17 cellular contexts compared by ENCODE assay signal in genomic region chr11:2434506-2435255, GRCh38. TPM values are rescaled to one million over a fixed set of nuclear protein-coding genes. Genes with fewer than 3 reads are reported as not detected.
DNase-seq lines count a peak whose midpoint lies in the region; ATAC-seq and TF ChIP-seq lines count a peak whose summit lies in the region.
"Had no signal": no experiment of that assay in that cellular context is flagged by ENCODE, and none has a peak within 500 bp of the region (broad histone marks: within the 10 kb centered on the region; RNA-seq: fewer than 3 reads in every experiment).

No MANE protein-coding gene starts in this region.

- H3K4me1 ChIP-seq in osteoblast (ENCODE audit: insufficient read depth, low read length) = no peaks in the 10 kb centered on the region
- H3K4me1 ChIP-seq: HAP-1 had no signal

- H3K4me2 ChIP-seq in osteoblast (ENCODE audit: insufficient read depth, low read length) = no peak overlapping the region
- H3K4me2 ChIP-seq: BLaER1 treated with 17β-estradiol and CSF1 and Interleukin-3, amounts not matched to agents 10 nM and 100 nM had no signal

- no peaks in the 10 kb centered on the region for H3K9me3 ChIP-seq in osteoblast (ENCODE audit: low read depth, low read length)
- H3K9me3 ChIP-seq: HAP-1 had no signal

- no peak for ATAC-seq in Right ventricle myocardium superior (ENCODE audit: poor library complexity)
- ATAC-seq in Right ventricle myocardium inferior = no peak
- ATAC-seq in GM18498 (IDR thresholded peaks at IDR 0.05; ENCODE audit: unreplicated experiment) = no peak

- DNase-seq in Right ventricle myocardium superior (peak; percentile 9), Right ventricle myocardium inferior (ENCODE audit: missing footprints) (no peak), iPS-NIHi11 (ENCODE audit: low spot score) (peak; percentile 4), osteoblast (ENCODE audit: insufficient read length, low spot score, missing footprints) (peak; percentile 48), NCI-H1694 (lab: John Stamatoyannopoulos, UW) (no peak), NCI-H2081 treated with DMSO at 0.1 percent for 48 hours (lab: John Stamatoyannopoulos, UW) (no peak)
- DNase-seq: ACHN; Calu3; CD4-positive, CD25-positive, alpha-beta regulatory T cell; DMS 273 treated with DMSO at 0.1 percent for 48 hours; GOT3 had no signal

- H3K27me3 ChIP-seq in osteoblast (ENCODE audit: insufficient read depth, low read length) = peaks cover 6% of the 10 kb centered on the region
- H3K27me3 ChIP-seq: BLaER1 treated with 17β-estradiol and CSF1 and Interleukin-3, amounts not matched to agents 10 nM and 100 nM had no signal

- intact Hi-C loops in Right ventricle myocardium superior (cut with DNase I) (loop anchor here (5.0 kb wide), 1 partner anchor 458 kb away; no protein-coding TSS in a partner anchor), Right ventricle myocardium inferior (cut with DNase I) (no loop called here)

- no peak overlapping the region for H2AFZ ChIP-seq in osteoblast (ENCODE audit: low read length)

- H3K79me2 ChIP-seq in osteoblast (ENCODE audit: insufficient read depth, low read length) = no peaks in the 10 kb centered on the region

- H3K27ac ChIP-seq in osteoblast (ENCODE audit: low read depth, low read length) = no peak overlapping the region
- H3K27ac ChIP-seq: BLaER1 treated with 17β-estradiol and CSF1 and Interleukin-3, amounts not matched to agents 10 nM and 100 nM had no signal

- TF ChIP-seq CTCF in osteoblast (IDR thresholded peaks at IDR 0.05; ENCODE audit: extremely low read depth, low read depth, low read length) = no peak

- no peaks in the 10 kb centered on the region for H4K20me1 ChIP-seq in osteoblast (ENCODE audit: insufficient read depth, low read length)
- H4K20me1 ChIP-seq: BLaER1 treated with 17β-estradiol and CSF1 and Interleukin-3, amounts not matched to agents 10 nM and 100 nM had no signal

- no peak overlapping the region for H3K4me3 ChIP-seq in osteoblast (ENCODE audit: insufficient read depth, low read length)
- H3K4me3 ChIP-seq: BLaER1 treated with 17β-estradiol and CSF1 and Interleukin-3, amounts not matched to agents 10 nM and 100 nM; HAP-1 had no signal

- H3K36me3 ChIP-seq in osteoblast (ENCODE audit: insufficient read depth, low read length) = no peaks in the 10 kb centered on the region
- H3K36me3 ChIP-seq: BLaER1 treated with 17β-estradiol and CSF1 and Interleukin-3, amounts not matched to agents 10 nM and 100 nM; HAP-1 had no signal

RNA-seq across cellular contexts. Expression of gene TRPM5, which starts 9.6 kb away (rescaled TPM):
- total RNA-seq in Right ventricle myocardium superior (not detected), Right ventricle myocardium inferior (not detected), osteoblast (under 0.01 TPM in 1 of 2 replicates, not detected in the other)
- total RNA-seq: A172, Calu3 had no signal

RNA-seq across cellular contexts. Expression of gene KCNQ1, which starts 10.1 kb away (rescaled TPM):
- total RNA-seq in Right ventricle myocardium superior = 33.4 TPM
- 40.0 TPM for total RNA-seq in Right ventricle myocardium inferior
- not detected in 2 replicates for total RNA-seq in osteoblast
- total RNA-seq: Daoy, HT1080 had no signal

RNA-seq across cellular contexts. Expression of gene TSSC4, which starts 34.1 kb away (rescaled TPM):
- total RNA-seq in Right ventricle myocardium superior (36.2 TPM), Right ventricle myocardium inferior (31.4 TPM), osteoblast (42.4 and 46.7 TPM in 2 replicates)

RNA-seq across cellular contexts. Expression of gene CD81, which starts 57.6 kb away (rescaled TPM):
- total RNA-seq in Right ventricle myocardium superior = 457 TPM
- 531 TPM for total RNA-seq in Right ventricle myocardium inferior
- total RNA-seq in osteoblast = 184 and 195 TPM in 2 replicates

Comparison
In these comparisons a context has a peak if more than half of its experiments do, and no peak if none do; other contexts are left out.
1. DNase-seq: peak in Right ventricle myocardium superior (single experiment), iPS-NIHi11 (single experiment) and osteoblast (single experiment); none in Right ventricle myocardium inferior (single experiment), NCI-H1694 (single experiment) and NCI-H2081 treated with DMSO at 0.1 percent for 48 hours (single experiment).
2. RNA of gene KCNQ1, which starts 10.1 kb away (total RNA-seq): 40.0 TPM in Right ventricle myocardium inferior (single experiment) and 33.4 TPM in Right ventricle myocardium superior (single experiment); not detected in osteoblast; every median in the first group is over 10 times any median in the second.